Comparison of ENCODE assay signal across 24 cellular contexts in the genomic region with DNA sequence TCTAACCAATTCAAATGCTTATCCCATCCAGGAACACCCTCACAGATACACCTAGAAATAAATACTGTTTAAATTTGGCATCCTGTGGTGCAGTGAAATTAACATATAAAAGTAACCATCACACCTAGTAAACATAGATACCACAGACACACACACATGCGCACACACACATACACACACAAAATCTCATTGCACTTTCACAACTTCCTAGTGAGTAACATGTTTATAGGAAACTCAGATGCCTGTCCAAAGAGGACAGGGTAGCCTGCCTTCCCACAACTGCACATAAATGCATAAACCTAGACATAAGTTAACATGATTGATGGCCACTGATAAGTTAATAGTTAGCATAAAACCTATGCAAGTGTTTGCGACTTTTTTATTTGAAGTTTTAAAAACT.
"Had no signal": no experiment of that assay in that cellular context is flagged by ENCODE, and none has a peak within 500 bp of the region (broad histone marks: within the 10 kb centered on the region; RNA-seq: fewer than 3 reads in every experiment).

No MANE protein-coding gene starts in this region.

- H3K27me3 ChIP-seq: dorsolateral prefrontal cortex, esophagus muscularis mucosa, foreskin keratinocyte, gastroesophageal sphincter, heart left ventricle, hepatocyte, left lung had no signal

- H2AFZ ChIP-seq: hepatocyte had no signal

- H3K27me3 Mint-ChIP-seq: naive thymus-derived CD4-positive, alpha-beta T cell had no signal

- H3K9me3 Mint-ChIP-seq: immature natural killer cell, natural killer cell had no signal

- H3K4me1 ChIP-seq: left lung, lower lobe of right lung had no signal

- DNase-seq: dermis blood vessel endothelial cell; dorsolateral prefrontal cortex; effector CD4-positive, alpha-beta T cell; effector memory CD4-positive, alpha-beta T cell; foreskin keratinocyte; heart left ventricle; hypothalamus; immature natural killer cell; left cardiac atrium; left lung; left ventricle myocardium superior; lower lobe of right lung; mesendoderm; midbrain; naive thymus-derived CD4-positive, alpha-beta T cell; natural killer cell had no signal

- H3K36me3 ChIP-seq: esophagus muscularis mucosa, gastroesophageal sphincter, heart left ventricle, left lung, lower lobe of right lung had no signal

- H3K4me2 ChIP-seq: hepatocyte had no signal

- ATAC-seq: foreskin keratinocyte; gastroesophageal sphincter; heart left ventricle; left cardiac atrium; left lung; left ventricle myocardium superior; lower lobe of right lung; naive thymus-derived CD4-positive, alpha-beta T cell; natural killer cell had no signal

- H3K4me3 ChIP-seq: coronary artery, dorsolateral prefrontal cortex, esophagus muscularis mucosa, gastroesophageal sphincter, heart left ventricle, hepatocyte, left lung, lower lobe of right lung had no signal

- FAIRE-seq: colon, endothelial cell of umbilical vein, frontal cortex, keratinocyte had no signal

- H3K27ac ChIP-seq: coronary artery, dorsolateral prefrontal cortex, esophagus muscularis mucosa, foreskin keratinocyte, gastroesophageal sphincter, heart left ventricle, hepatocyte, left lung, lower lobe of right lung had no signal

- H3K9me3 ChIP-seq: esophagus muscularis mucosa, gastroesophageal sphincter, left lung, lower lobe of right lung had no signal

- H3K4me3 Mint-ChIP-seq: immature natural killer cell; naive thymus-derived CD4-positive, alpha-beta T cell; natural killer cell had no signal

- H3K27ac Mint-ChIP-seq: immature natural killer cell; naive thymus-derived CD4-positive, alpha-beta T cell; natural killer cell had no signal

- H3K36me3 Mint-ChIP-seq: natural killer cell had no signal
